Comparison of ENCODE assay signal across 7 cellular contexts in the genomic region with DNA sequence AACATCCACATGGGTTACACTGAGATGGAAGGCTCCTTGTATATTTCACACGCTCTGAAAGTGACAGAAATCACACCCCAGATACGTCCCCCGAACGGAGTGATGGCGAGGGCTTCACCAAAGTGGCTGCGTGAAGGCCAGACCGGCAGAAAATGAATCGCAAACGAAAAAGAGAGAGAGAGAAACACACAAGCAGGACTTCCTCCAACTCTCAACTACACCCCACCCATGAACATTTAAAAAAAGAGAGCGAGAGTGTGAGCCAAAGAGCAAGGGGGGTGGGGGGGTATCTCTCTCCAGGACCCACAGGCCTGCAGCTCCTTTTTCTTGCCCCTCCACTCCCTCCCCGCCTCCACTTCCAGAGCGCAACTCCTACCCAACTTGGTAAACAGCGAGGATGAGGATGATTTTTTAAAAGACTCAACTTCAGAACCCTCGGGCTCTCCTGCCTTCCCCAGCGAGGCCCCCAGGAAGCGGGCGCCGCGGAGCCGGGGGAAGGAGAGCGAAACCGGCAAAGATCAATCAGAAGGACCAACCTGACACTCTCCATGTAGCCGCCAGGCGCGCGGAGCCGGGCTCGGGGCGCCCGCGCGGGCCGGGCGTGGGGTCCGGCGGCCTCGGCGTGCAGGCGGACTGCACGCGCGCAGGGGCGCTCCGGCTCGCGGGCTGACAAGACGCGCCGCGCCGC.
DNase-seq lines count a peak whose midpoint lies in the region; ATAC-seq and TF ChIP-seq lines count a peak whose summit lies in the region.

No MANE protein-coding gene starts in this region.

- no peak overlapping the region for H2AK5ac ChIP-seq in trophoblast cell (ENCODE audit: low read length)

- H4K8ac ChIP-seq in trophoblast cell (ENCODE audit: low read depth, low read length): no peak overlapping the region

- peak overlapping the region; percentile 49 for H4K91ac ChIP-seq in trophoblast cell (ENCODE audit: low read depth, low read length)

- no peaks in the 10 kb centered on the region for H3K79me2 ChIP-seq in trophoblast cell (ENCODE audit: control insufficient read depth, insufficient read depth, low read length, poor library complexity)

- H3K4me3 ChIP-seq in cardiac muscle cell (peak overlapping the region; percentile 83), trophoblast cell (ENCODE audit: low read depth, low read length) (peak overlapping the region; percentile 73)

- H2BK12ac ChIP-seq in trophoblast cell (ENCODE audit: low read length): no peak overlapping the region

- DNase-seq in RWPE1 (ENCODE audit: low spot score): peak; percentile 13
- peak; percentile 66 for DNase-seq in activated naive CD4-positive, alpha-beta T cell treated with anti-CD3 and anti-CD28 coated beads, Interleukin-2, amount 50 U/mL, for 16 hours
- peak; percentile 76 to 78 for DNase-seq in cardiac muscle cell (ENCODE audit: low read depth in 1 of 2, low spot score in 1 of 2)
- DNase-seq in trophoblast cell: peak; percentile 37 to 74
- no peak for DNase-seq in SHP77 treated with DMSO at 0.1 percent for 48 hours (lab: John Stamatoyannopoulos, UW)

- no peak overlapping the region for H4K12ac ChIP-seq in trophoblast cell (ENCODE audit: low read depth, low read length)

- no peak overlapping the region for H3K4ac ChIP-seq in trophoblast cell (ENCODE audit: low read depth, low read length)

- peaks cover 47% of the 10 kb centered on the region for H3K4me1 ChIP-seq in cardiac muscle cell (ENCODE audit: low read depth)
- H3K4me1 ChIP-seq in trophoblast cell (ENCODE audit: control insufficient read depth in 1 of 2, insufficient read depth in 2 of 2, low read length in 2 of 2): peaks cover 4 to 8% of the 10 kb centered on the region in 2 experiments

- H3K79me1 ChIP-seq in trophoblast cell (ENCODE audit: low read length): peaks cover 8% of the 10 kb centered on the region

- POLR2A ChIA-PET in RWPE1 (lab: Yijun Ruan, JAX; ENCODE audit: low non-redundant PET): no interaction called here

- H3K27ac ChIP-seq in RWPE1: peak overlapping the region; percentile 95
- peak overlapping the region; percentile 99 for H3K27ac ChIP-seq in cardiac muscle cell
- no peak overlapping the region for H3K27ac ChIP-seq in trophoblast cell (ENCODE audit: low read depth, low read length)

- no peak overlapping the region for H2AFZ ChIP-seq in trophoblast cell (ENCODE audit: insufficient read depth, low read length, poor library complexity)

- no peaks in the 10 kb centered on the region for H3K27me3 ChIP-seq in cardiac muscle cell
- H3K27me3 ChIP-seq in trophoblast cell (ENCODE audit: insufficient read depth, low read length): no peaks in the 10 kb centered on the region

- H3K4me2 ChIP-seq in trophoblast cell (ENCODE audit: low read length): peak overlapping the region; percentile 82

- H3K14ac ChIP-seq in trophoblast cell (ENCODE audit: low read length): no peak overlapping the region

- no peak overlapping the region for H3K18ac ChIP-seq in trophoblast cell (ENCODE audit: low read length)

- H3K23ac ChIP-seq in trophoblast cell (ENCODE audit: low read length): no peak overlapping the region

- H3K9me3 ChIP-seq in cardiac muscle cell (ENCODE audit: low read depth) (no peaks in the 10 kb centered on the region), trophoblast cell (ENCODE audit: insufficient read depth, low read depth, low read length) (no peaks in the 10 kb centered on the region)

- no peaks in the 10 kb centered on the region for H3K36me3 ChIP-seq in cardiac muscle cell
- no peaks in the 10 kb centered on the region for H3K36me3 ChIP-seq in trophoblast cell (ENCODE audit: control insufficient read depth in 1 of 2, insufficient read depth in 2 of 2, low read length in 2 of 2)

- H2BK5ac ChIP-seq in trophoblast cell (ENCODE audit: low read depth, low read length, poor library complexity): no peak overlapping the region

- no CpG with 5 or more reads among the region's 51 CpGs for WGBS in trophoblast cell (ENCODE audit: extremely low coverage, insufficient coverage, insufficient read length)

- CTCF ChIA-PET in RWPE1 (lab: Yijun Ruan, JAX): no interaction called here

- TF ChIP-seq CTCF in RWPE1 (conservative IDR thresholded peaks at IDR 0.05; ENCODE audit: low read depth): no peak
- no peak for TF ChIP-seq CTCF in cardiac muscle cell (IDR thresholded peaks at IDR 0.05; ENCODE audit: low read depth, low read length)

- ATAC-seq in GM18502 (IDR thresholded peaks at IDR 0.05; ENCODE audit: poor library complexity, unreplicated experiment) (peak; percentile 52), HG02885 (IDR thresholded peaks at IDR 0.05; ENCODE audit: poor library complexity, unreplicated experiment) (peak; percentile 35)

- H2BK120ac ChIP-seq in trophoblast cell (ENCODE audit: insufficient read depth, low read length, poor library complexity): no peak overlapping the region

- H3K9ac ChIP-seq in trophoblast cell (ENCODE audit: low read length): peak overlapping the region; percentile 50
